27 cellular contexts compared by ENCODE assay signal in the genomic region with DNA sequence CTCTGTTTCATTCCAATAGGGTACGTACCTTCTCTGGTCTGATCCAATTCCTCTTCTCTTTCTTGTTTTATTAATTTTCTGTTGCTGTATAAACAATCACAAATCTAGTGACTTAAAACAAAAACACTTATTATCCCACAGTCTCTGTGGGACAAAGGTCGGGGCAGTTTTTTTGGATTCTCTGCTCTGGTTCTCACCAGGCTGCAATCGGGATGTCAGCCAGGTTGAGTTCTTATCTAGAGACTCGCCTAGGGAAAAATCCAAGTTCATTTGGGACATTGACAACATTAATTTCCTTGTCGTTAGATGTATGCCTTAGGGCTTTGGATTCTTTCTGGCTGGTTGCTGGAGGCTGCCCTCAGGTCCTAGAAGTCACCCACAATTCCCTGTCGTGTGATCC.
"Had no signal": no experiment of that assay in that cellular context is flagged by ENCODE, and none has a peak within 500 bp of the region (broad histone marks: within the 10 kb centered on the region; RNA-seq: fewer than 3 reads in every experiment).

No MANE protein-coding gene starts in this region.

- H3K4me3 ChIP-seq: stomach, suprapubic skin, testis, thoracic aorta, thyroid gland, tibial artery, tibial nerve, transverse colon, upper lobe of left lung, upper lobe of right lung, uterus, vagina had no signal

- ATAC-seq: stimulated activated effector memory CD8-positive, alpha-beta T cell treated with anti-CD3 and anti-CD28 coated beads, Interleukin-12 subunit alpha, Interleukin-12 subunit beta, amount 100 ng/mL, for 72 hours; stimulated activated memory B cell treated with anti-CD40 and anti-IgM and Interleukin-4, amounts not matched to agents 10 μg/mL and 1 μg/mL and 100 μg/mL, for 72 hours; stimulated activated naive B cell treated with anti-CD40 and anti-IgM and Interleukin-4, amounts not matched to agents 10 μg/mL and 1 μg/mL and 100 μg/mL, for 72 hours; stimulated activated naive CD8-positive, alpha-beta T cell treated with anti-CD3 and anti-CD28 coated beads, Interleukin-15, amount 100 ng/mL, for 72 hours; stimulated activated naive CD8-positive, alpha-beta T cell treated with anti-CD3 and anti-CD28 coated beads, Interleukin-15, Interleukin-2, amounts not matched to agents 100 U/mL and 50 U/mL, for 24 hours; upper lobe of right lung had no signal

- H3K9me3 ChIP-seq: suprapubic skin, testis, thoracic aorta, thyroid gland, tibial artery, tibial nerve, transverse colon, upper lobe of left lung, upper lobe of right lung, uterus, vagina had no signal

- H3K36me3 ChIP-seq: stomach, suprapubic skin, thoracic aorta, thyroid gland, tibial artery, tibial nerve, transverse colon, upper lobe of left lung, upper lobe of right lung, uterus, vagina had no signal

- H3K27ac ChIP-seq: stomach, suprapubic skin, testis, thoracic aorta, thyroid gland, tibial artery, tibial nerve, transverse colon, upper lobe of left lung, upper lobe of right lung, uterus, vagina had no signal

- H3K27me3 ChIP-seq: stomach, suprapubic skin, testis, thyroid gland, tibial artery, tibial nerve, transverse colon, upper lobe of left lung, upper lobe of right lung, uterus, vagina had no signal

- H3K4me1 ChIP-seq: stomach, suprapubic skin, testis, thyroid gland, tibial artery, tibial nerve, transverse colon, upper lobe of left lung, upper lobe of right lung, uterus, vagina had no signal

- FAIRE-seq: urothelium cell line had no signal

- DNase-seq: stimulated activated CD4-positive, alpha-beta T cell treated with anti-CD3 and anti-CD28 coated beads, Interleukin-2, amount 100 ng/mL, for 48 hours; stimulated activated CD4-positive, alpha-beta T cell treated with anti-CD3 and anti-CD28 coated beads, Interleukin-4, amount 100 ng/mL, for 1 hour; stimulated activated CD4-positive, alpha-beta T cell treated with anti-CD3 and anti-CD28 coated beads, Interleukin-4, amount 100 ng/mL, for 24 hours; stimulated activated CD4-positive, alpha-beta T cell treated with anti-CD3 and anti-CD28 coated beads, Interleukin-4, amount 100 ng/mL, for 4 hours; stimulated activated CD8-positive, alpha-beta memory T cell treated with anti-CD3 and anti-CD28 coated beads, Interleukin-4, amount 100 ng/mL, for 48 hours; stimulated activated naive B cell treated with anti-CD40 and anti-IgM and Interleukin-4, amounts not matched to agents 10 μg/mL and 1 μg/mL and 100 μg/mL, for 72 hours; stimulated activated naive CD4-positive, alpha-beta T cell; stimulated activated naive CD4-positive, alpha-beta T cell treated with Interleukin-2 at 50 U/mL for 16 hours; stimulated activated naive CD8-positive, alpha-beta T cell treated with anti-CD3 and anti-CD28 coated beads, Interleukin-15, amount 100 ng/mL, for 72 hours; stimulated activated naive CD8-positive, alpha-beta T cell treated with anti-CD3 and anti-CD28 coated beads, Interleukin-15, Interleukin-2, amounts not matched to agents 100 U/mL and 50 U/mL, for 24 hours; stomach; substantia nigra; testis; thyroid gland; tibial artery; transverse colon; trophoblast cell; upper lobe of left lung; upper lobe of right lung; uterus had no signal
